In the genomic region with DNA sequence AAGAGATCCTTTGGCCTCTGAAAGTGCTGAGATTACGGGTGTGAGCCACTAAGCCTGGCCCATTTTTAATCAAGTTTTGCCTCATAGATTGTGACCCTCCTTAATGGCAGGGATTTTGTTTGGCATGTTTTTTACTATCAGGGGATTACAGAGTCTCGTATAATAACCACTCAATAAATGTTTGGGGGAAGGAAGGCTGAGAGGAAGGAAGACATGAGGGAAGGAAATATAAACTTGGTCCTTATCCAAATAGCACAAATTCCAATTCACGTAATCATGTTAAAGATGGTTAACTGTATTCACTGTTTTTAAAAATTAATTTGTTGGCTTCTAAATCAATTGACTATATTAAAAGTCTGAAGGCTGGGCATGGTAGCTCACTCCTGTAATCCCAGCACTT, we compare ENCODE assay signal across 29 cellular contexts. TPM values are rescaled to one million over a fixed set of nuclear protein-coding genes. Genes with fewer than 3 reads are reported as not detected.
DNase-seq lines count a peak whose midpoint lies in the region; ATAC-seq, FAIRE-seq and TF ChIP-seq lines count a peak whose summit lies in the region.
"Had no signal": no experiment of that assay in that cellular context is flagged by ENCODE, and none has a peak within 500 bp of the region (broad histone marks: within the 10 kb centered on the region; RNA-seq: fewer than 3 reads in every experiment).

No MANE protein-coding gene starts in this region.

- no peak overlapping the region for H3K4me3 ChIP-seq in AG10803 (ENCODE audit: low read length)
- H3K4me3 ChIP-seq in keratinocyte (ENCODE audit: control insufficient read depth in 2 of 3, extremely low read depth in 1 of 3, insufficient read depth in 2 of 3, low read depth in 1 of 3, low read length in 3 of 3): no peak overlapping the region
- H3K4me3 ChIP-seq: hepatocyte, PC-9, transverse colon had no signal

- H2AFZ ChIP-seq in keratinocyte (ENCODE audit: control insufficient read depth, low read length): no peak overlapping the region
- H2AFZ ChIP-seq: hepatocyte, PC-9 had no signal

- CTCF ChIA-PET in RWPE1 (lab: Yijun Ruan, JAX): interaction anchor here (1.4 kb wide), 1 partner anchor 109 kb away, joined by 4 read pairs; no protein-coding TSS in a partner anchor

- no peaks in the 10 kb centered on the region for H4K20me1 ChIP-seq in keratinocyte (ENCODE audit: control insufficient read depth, extremely low read depth, insufficient read depth, low read length)

- peaks cover 6% of the 10 kb centered on the region for H3K4me1 ChIP-seq in keratinocyte (ENCODE audit: control insufficient read depth, extremely low read depth, insufficient read depth, low read length)
- H3K4me1 ChIP-seq: transverse colon had no signal

- H3K4me2 ChIP-seq in keratinocyte (ENCODE audit: control insufficient read depth, extremely low read depth, insufficient read depth, low read depth, low read length): peak overlapping the region; percentile 9
- H3K4me2 ChIP-seq: hepatocyte, PC-9 had no signal

- no peak for FAIRE-seq in keratinocyte (lab: Jason Lieb, UNC)

- no peaks in the 10 kb centered on the region for H3K9me3 ChIP-seq in keratinocyte (ENCODE audit: control insufficient read depth, low read depth, low read length)
- H3K9me3 ChIP-seq: transverse colon had no signal

- H3K27ac ChIP-seq in keratinocyte (ENCODE audit: control insufficient read depth, insufficient read depth, low read length) (no peak overlapping the region), RWPE1 (no peak overlapping the region)
- H3K27ac ChIP-seq: hepatocyte, PC-9, transverse colon had no signal

- no peaks in the 10 kb centered on the region for H3K79me2 ChIP-seq in keratinocyte (ENCODE audit: control insufficient read depth, insufficient read depth, low read length)
- H3K79me2 ChIP-seq: hepatocyte had no signal

- no peaks in the 10 kb centered on the region for H3K36me3 ChIP-seq in keratinocyte (ENCODE audit: control insufficient read depth in 2 of 2, extremely low read depth in 1 of 2, insufficient read depth in 2 of 2, low read length in 2 of 2)
- H3K36me3 ChIP-seq: transverse colon had no signal

- dilution Hi-C loops in keratinocyte (cut with MboI; ENCODE audit: extremely low pct_ligation_motif_present, low sequenced_read_pairs): no loop called here

- H3K27me3 ChIP-seq in keratinocyte (ENCODE audit: control insufficient read depth, extremely low read depth, insufficient read depth, low read length): no peaks in the 10 kb centered on the region
- H3K27me3 ChIP-seq: transverse colon had no signal

- DNase-seq in AG10803 (ENCODE audit: low read depth) (peak; percentile 18), HS-5 (ENCODE audit: low read depth) (peak; percentile 33), amniotic epithelial cell (ENCODE audit: low read depth) (peak; percentile 15), keratinocyte (ENCODE audit: low read depth, low spot score) (no peak), RWPE1 (ENCODE audit: low spot score) (no peak), SW480 (ENCODE audit: low spot score) (no peak)
- DNase-seq in activated T-cell treated with anti-CD3 and anti-CD28 coated beads, Interleukin-2, amount 50 U/mL, for 1 hour: no peak
- DNase-seq: activated CD4-positive, alpha-beta T cell treated with anti-CD3 and anti-CD28 coated beads for 4 hours; C1 segment of cervical spinal cord; COR-L47; DMS53; endodermal cell; foreskin melanocyte; GDM1; GOT3; Kasumi-1; MV-4-11; NCI-H1436; NCI-H2081 treated with DMSO at 0.1 percent for 48 hours; NCI-H226; NCI-H526 treated with DMSO at 0.1 percent for 48 hours; NK-92 treated with Interleukin-12 subunit alpha and Interleukin-12 subunit beta, amount 100 ng/mL, for 24 hours; PC-9; Right ventricle myocardium superior; T-helper 9 cell; transverse colon had no signal

- H3K9ac ChIP-seq in keratinocyte (ENCODE audit: control insufficient read depth, extremely low read depth, insufficient read depth, low read length): no peak overlapping the region

- POLR2A ChIA-PET in RWPE1 (lab: Yijun Ruan, JAX; ENCODE audit: low non-redundant PET): no interaction called here

- TF ChIP-seq CTCF in AG10803 (conservative IDR thresholded peaks at IDR 0.05; ENCODE audit: low read length) (no peak), keratinocyte (optimal IDR thresholded peaks at IDR 0.05 in 1 of 3, IDR thresholded peaks at IDR 0.05 in 1 of 3, conservative IDR thresholded peaks at IDR 0.05 in 1 of 3; ENCODE audit: extremely low read depth in 1 of 3, insufficient read depth in 2 of 3, low read length in 3 of 3) (no peak), RWPE1 (conservative IDR thresholded peaks at IDR 0.05; ENCODE audit: low read depth) (no peak)

- no peak for ATAC-seq in HG02973 (IDR thresholded peaks at IDR 0.05; ENCODE audit: unreplicated experiment)
- ATAC-seq: stimulated activated memory B cell treated with anti-CD40 and anti-IgM and Interleukin-4, amounts not matched to agents 10 μg/mL and 1 μg/mL and 100 μg/mL, for 72 hours had no signal

- no peaks in the 10 kb centered on the region for H3K9me1 ChIP-seq in keratinocyte (ENCODE audit: control insufficient read depth, extremely low read depth, insufficient read depth, low read length)

RNA-seq across cellular contexts. Expression of a gene that starts 30.9 kb away (rescaled TPM):
- polyA plus RNA-seq in keratinocyte: 0.64 to 5.1 TPM (median 3.4 TPM) in 3 replicates
- polyA plus RNA-seq in keratinocyte (2011; ENCODE audit: low read depth): not detected
- 1.3 and 2.0 TPM in 2 replicates for polyA plus RNA-seq in keratinocyte (2011; cell fraction: cytosol; rRNA removed)
- polyA plus RNA-seq in keratinocyte (2011; cell fraction: nucleus; rRNA removed): 1.3 and 1.4 TPM in 2 replicates
- 0.17 and 3.9 TPM in 2 replicates for polyA plus RNA-seq in keratinocyte (2012; ENCODE audit: low replicate concordance)
- 0.20 to 2.5 TPM (median 1.6 TPM) in 3 replicates for polyA minus RNA-seq in keratinocyte
- polyA minus RNA-seq in keratinocyte (2011; cell fraction: cytosol; rRNA and poly(A)+ RNA removed): not detected
- 0.21 and 1.1 TPM in 2 replicates for polyA minus RNA-seq in keratinocyte (2011; cell fraction: nucleus; rRNA and poly(A)+ RNA removed)

Comparison
In these comparisons a context has a peak if more than half of its experiments do, and no peak if none do; other contexts are left out.
1. DNase-seq: peak in AG10803 (single experiment), HS-5 (single experiment) and amniotic epithelial cell (single experiment); none in keratinocyte (single experiment), RWPE1 (single experiment), activated T-cell treated with anti-CD3 and anti-CD28 coated beads, Interleukin-2, amount 50 U/mL, for 1 hour (single experiment) and SW480 (single experiment).